In genomic region chr3:72426618-72427397, GRCh38 we compare ENCODE assay signal across 1 cellular context.
TF ChIP-seq lines count a peak whose summit lies in the region.

No MANE protein-coding gene starts in this region.

TF ChIP-seq in GM23338, 12 proteins besides CTCF, POLR2A, EP300 and RAD21:
- TF ChIP-seq REST (IDR thresholded peaks at IDR 0.05; ENCODE audit: unreplicated experiment) (no peak), ETS1 (IDR thresholded peaks at IDR 0.05) (no peak)
